ENCODE assay signal across 25 cellular contexts in genomic region chr1:243301059-243301458, GRCh38.
"Had no signal": no experiment of that assay in that cellular context is flagged by ENCODE, and none has a peak within 500 bp of the region (broad histone marks: within the 10 kb centered on the region; RNA-seq: fewer than 3 reads in every experiment).

No MANE protein-coding gene starts in this region.

- H3K9ac ChIP-seq: neural progenitor cell had no signal

- H3K27ac ChIP-seq: esophagus muscularis mucosa, neural progenitor cell, right atrium auricular region, tibial nerve had no signal

- H3K4me2 ChIP-seq: neural progenitor cell had no signal

- H3K4me1 ChIP-seq: esophagus muscularis mucosa, neural progenitor cell, right atrium auricular region, spleen, tibial nerve had no signal

- H3K4me3 ChIP-seq: esophagus muscularis mucosa, neural progenitor cell, right atrium auricular region, spleen, tibial nerve had no signal

- FAIRE-seq: urothelium cell line had no signal

- H3K36me3 ChIP-seq: neural progenitor cell had no signal

- DNase-seq: activated CD4-positive, alpha-beta memory T cell treated with anti-CD3 and anti-CD28 coated beads for 36 hours; activated CD4-positive, alpha-beta T cell treated with anti-CD3 and anti-CD28 coated beads, Interleukin-2, amount 10 ng/mL, durations not matched to agents 24 days and 14 days; activated CD4-positive, CD25-positive, alpha-beta regulatory T cell treated with anti-CD3 and anti-CD28 coated beads, Interleukin-2, amount 50 U/mL, for 72 hours; activated CD8-positive, alpha-beta memory T cell treated with anti-CD3 and anti-CD28 coated beads, Interleukin-2, amount 50 U/mL, for 4 hours; activated effector memory CD4-positive, alpha-beta T cell treated with anti-CD3 and anti-CD28 coated beads, Interleukin-2, amount 50 U/mL, for 16 hours; activated naive CD4-positive, alpha-beta T cell treated with anti-CD3 and anti-CD28 coated beads for 36 hours; activated naive CD8-positive, alpha-beta T cell treated with anti-CD3 and anti-CD28 coated beads, Interleukin-2, amount 10 ng/mL, durations not matched to agents 7 days and 5 days; activated T-cell treated with anti-CD3 and anti-CD28 coated beads, Interleukin-2, amount 50 U/mL, for 1 hour; amygdala; central memory CD4-positive, alpha-beta T cell; dermis blood vessel endothelial cell; effector CD4-positive, alpha-beta T cell; islet precursor cell; left cardiac atrium; natural killer cell; occipital lobe; spleen; stimulated activated CD4-positive, alpha-beta T cell treated with anti-CD3 and anti-CD28 coated beads, Interleukin-2, amount 100 ng/mL, for 48 hours; stimulated activated naive CD4-positive, alpha-beta T cell treated with Interleukin-2 at 50 U/mL for 16 hours; T-helper 9 cell had no signal

- ATAC-seq: left cardiac atrium, natural killer cell had no signal

- H3K27me3 ChIP-seq: esophagus muscularis mucosa, neural progenitor cell, right atrium auricular region, spleen, tibial nerve had no signal

- H2AFZ ChIP-seq: neural progenitor cell had no signal
